In genomic region chr22:29445508-29445907, GRCh38 we compare ENCODE assay signal across 10 cellular contexts. TPM values are rescaled to one million over a fixed set of nuclear protein-coding genes. Genes with fewer than 3 reads are reported as not detected.
"Had no signal": no experiment of that assay in that cellular context is flagged by ENCODE, and none has a peak within 500 bp of the region (broad histone marks: within the 10 kb centered on the region; RNA-seq: fewer than 3 reads in every experiment).

No MANE protein-coding gene starts in this region.

- H3K36me3 ChIP-seq: HAP-1 had no signal

- H3K4me3 ChIP-seq: GM23248, GM23338, HAP-1 had no signal

- H3K9me3 ChIP-seq: HAP-1 had no signal

- DNase-seq: GM23248, GOT3, H7, H9, HCEC 1CT, HFFc6 had no signal

- H3K27ac ChIP-seq: GM23248 had no signal

RNA-seq across cellular contexts. Expression of gene RFPL1, which starts 7.1 kb away (rescaled TPM):
- total RNA-seq: GM23248, GM23338, H1, H9, HFFc6 had no signal
- polyA plus RNA-seq: GM23248, GM23338, H1 had no signal

RNA-seq across cellular contexts. Expression of gene NEFH, which starts 34.5 kb away (rescaled TPM):
- total RNA-seq: H4, HFFc6 had no signal
